ENCODE assay signal across 8 cellular contexts in genomic region chr3:169772951-169773816, GRCh38. TPM values are rescaled to one million over a fixed set of nuclear protein-coding genes. Genes with fewer than 3 reads are reported as not detected.
DNase-seq lines count a peak whose midpoint lies in the region; ATAC-seq and TF ChIP-seq lines count a peak whose summit lies in the region.

Gene MYNN (plus strand): TSS chr3:169773396. CDS start chr3:169774296, 900 bp downstream.

- TF ChIP-seq POLR2A in lower leg skin (IDR thresholded peaks at IDR 0.05) = peak in 1 of 2 donors; percentile 98

- H3K27ac ChIP-seq in dorsolateral prefrontal cortex = peak within 1 kb of the TSS; percentile 91 to 100 (median 99)

- H3K4me3 ChIP-seq in dorsolateral prefrontal cortex (peak within 1 kb of the TSS; percentile 71 to 100 (median 92)), lower leg skin (ENCODE audit: low read depth, poor library complexity, severe bottlenecking) (peak within 1 kb of the TSS; percentile 95)

- WGBS in lower leg skin, 2 donors = 1% methylated on average over 43 to 45 of the region's 59 CpGs

- TF ChIP-seq CTCF in dorsolateral prefrontal cortex (IDR thresholded peaks at IDR 0.05 in 54 of 56, conservative IDR thresholded peaks at IDR 0.05 in 2 of 56; ENCODE audit: low read depth in 1 of 56, partially characterized antibody in 56 of 56) = peak in 11 of 56 donors; percentile 6 to 27 (median 18)
- no peak for TF ChIP-seq CTCF in lower leg skin (IDR thresholded peaks at IDR 0.05)

- no peaks in the 10 kb centered on the region for H3K27me3 ChIP-seq in dorsolateral prefrontal cortex

- DNase-seq in C1 segment of cervical spinal cord (lab: John Stamatoyannopoulos, UW) (peak; percentile 44 to 96 (median 90)), NCI-H774 (lab: John Stamatoyannopoulos, UW) (peak; percentile 94), dorsolateral prefrontal cortex (peak; percentile 91 to 96 (median 94)), lower leg skin (ENCODE audit: low spot score in 2 of 2) (peak; percentile 91 to 99)
- peak; percentile 93 to 94 for DNase-seq in activated CD4-positive, alpha-beta T cell treated with anti-CD3 and anti-CD28 coated beads, Interleukin-2, amount 50 U/mL, for 48 hours
- peak; percentile 71 to 87 (median 79) for DNase-seq in stimulated activated CD4-positive, alpha-beta T cell treated with anti-CD3 and anti-CD28 coated beads, TNF-alpha, amount 100 ng/mL, for 1 hour (ENCODE audit: low read depth in 3 of 3, low spot score in 1 of 3)

- intact Hi-C loops in dorsolateral prefrontal cortex (cut with DNase I) (loop anchor here in 1 of 2 donors (2.0 to 5.0 kb wide), 2 partner anchors 194 to 449 kb away; partner anchors contain the start of genes PRKCI and SEC62), lower leg skin (cut with DNase I; ENCODE audit: low total_unique reads) (no loop called here)

- ATAC-seq in GM19328 (IDR thresholded peaks at IDR 0.05; ENCODE audit: unreplicated experiment) (peak; percentile 81), HG03520 (IDR thresholded peaks at IDR 0.05; ENCODE audit: unreplicated experiment) (peak; percentile 76)

RNA-seq across cellular contexts. Expression of gene MYNN, which starts in this region (rescaled TPM):
- total RNA-seq in dorsolateral prefrontal cortex (10 to 100 TPM in 118 of 120 experiments, 1 to 10 TPM in 2; 9.5 to 20.4 (median 13.4) TPM), lower leg skin (10 to 100 TPM; 13.2 to 16.6 (median 14.8) TPM)

Comparison
In these comparisons a context has a peak if more than half of its experiments do, and no peak if none do; other contexts are left out.
1. Peak in every context shown above with its lines: DNase-seq, ATAC-seq, H3K4me3 ChIP-seq and H3K27ac ChIP-seq.